Comparison of ENCODE assay signal across 18 cellular contexts in the genomic region with DNA sequence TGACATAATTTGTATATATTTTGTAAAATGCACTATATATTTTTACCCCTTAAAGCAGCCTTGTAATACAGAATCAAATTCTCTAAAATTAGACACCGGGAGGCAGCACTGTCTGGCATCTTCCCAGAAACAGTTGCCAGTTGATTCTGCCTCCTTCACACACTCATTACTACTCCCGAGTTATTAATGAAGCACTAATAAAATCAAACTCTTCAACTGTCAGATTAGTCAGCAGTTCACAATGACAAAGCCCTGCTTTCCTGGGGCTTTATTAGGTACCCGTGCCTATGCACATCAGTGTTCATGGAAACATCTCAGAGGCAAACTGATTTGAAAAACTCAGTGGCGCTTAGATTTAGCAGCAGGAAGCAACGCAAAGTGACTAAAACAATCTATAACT.
DNase-seq lines count a peak whose midpoint lies in the region; ATAC-seq and TF ChIP-seq lines count a peak whose summit lies in the region.
"Had no signal": no experiment of that assay in that cellular context is flagged by ENCODE, and none has a peak within 500 bp of the region (broad histone marks: within the 10 kb centered on the region; RNA-seq: fewer than 3 reads in every experiment).

No MANE protein-coding gene starts in this region.

- H3K9me2 ChIP-seq in SK-N-SH: no peaks in the 10 kb centered on the region

- no peak overlapping the region for H3K4me3 Mint-ChIP-seq in HFFc6
- H3K4me3 Mint-ChIP-seq: CD14-positive monocyte had no signal

- DNase-seq in HFFc6: no peak
- DNase-seq in SK-N-SH: no peak
- DNase-seq in foreskin keratinocyte: no peak
- DNase-seq in posterior vena cava (ENCODE audit: low spot score): no peak
- no peak for DNase-seq in ecto neural progenitor cell (ENCODE audit: low spot score)
- no peak for DNase-seq in midbrain (lab: John Stamatoyannopoulos, UW)
- no peak for DNase-seq in vagina (ENCODE audit: extremely low spot score in 2 of 2)
- DNase-seq: AML-193, DMS79 treated with DMSO at 0.1 percent for 48 hours, Kasumi-1, MM.1S, NCI-H187, NCI-H2227 treated with DMSO at 0.1 percent for 48 hours, NCI-H510A treated with DMSO at 0.1 percent for 48 hours, NCI-H774 had no signal

- H3K4me2 ChIP-seq in SK-N-SH: peak overlapping the region; percentile 26; the same call in 1 of the 2 replicates

- peaks cover 14% of the 10 kb centered on the region for H3K79me2 ChIP-seq in SK-N-SH (ENCODE audit: insufficient read depth)

- H4K20me1 ChIP-seq in SK-N-SH (ENCODE audit: insufficient read depth): no peaks in the 10 kb centered on the region

- H3K9me3 ChIP-seq in SK-N-SH: no peaks in the 10 kb centered on the region
- no peaks in the 10 kb centered on the region for H3K9me3 ChIP-seq in vagina
- H3K9me3 ChIP-seq: HAP-1 had no signal

- H3K4me1 ChIP-seq in SK-N-SH (ENCODE audit: control insufficient read depth in 1 of 2, insufficient read depth in 2 of 2, low read depth in 1 of 2, low read length in 1 of 2) (peaks cover 0 to 13% of the 10 kb centered on the region in 2 experiments; a peak in 2 of 4 replicates), foreskin keratinocyte (peaks cover 15% of the 10 kb centered on the region), vagina (no peaks in the 10 kb centered on the region)
- H3K4me1 ChIP-seq: HAP-1 had no signal

- TF ChIP-seq POLR2A in vagina (IDR thresholded peaks at IDR 0.05): no peak

- intact Hi-C loops in posterior vena cava (cut with DNase I) (no loop called here), vagina (cut with DNase I) (no loop called here)

- H3K9ac ChIP-seq in SK-N-SH: peak overlapping the region; percentile 32; the same call in 1 of the 2 replicates

- peaks cover 65% of the 10 kb centered on the region for H3K4me1 Mint-ChIP-seq in HFFc6 (ENCODE audit: low read depth)
- H3K4me1 Mint-ChIP-seq: CD14-positive monocyte had no signal

- no peaks in the 10 kb centered on the region for H3K27me3 Mint-ChIP-seq in HFFc6 (ENCODE audit: insufficient read depth)

- 21% methylated on average over 5 of the region's 5 CpGs for WGBS in SK-N-SH (ENCODE audit: low lambda C conversion rate)

- peaks cover 37% of the 10 kb centered on the region for H3F3A ChIP-seq in SK-N-SH (replicated peaks; ENCODE audit: insufficient read depth)

- TF ChIP-seq CTCF in HFFc6 (IDR thresholded peaks at IDR 0.05) (peak; percentile 9; the same call in 1 of the 2 replicates), SK-N-SH (IDR thresholded peaks at IDR 0.05) (peak; percentile 18; the same call in 1 of the 2 replicates), foreskin keratinocyte (conservative IDR thresholded peaks at IDR 0.05) (peak; percentile 10), vagina (IDR thresholded peaks at IDR 0.05) (no peak)

- H3K27ac Mint-ChIP-seq in HFFc6: no peak overlapping the region
- H3K27ac Mint-ChIP-seq: CD14-positive monocyte had no signal

- H3K36me3 Mint-ChIP-seq in HFFc6 (ENCODE audit: low read depth): peaks cover 12% of the 10 kb centered on the region; the same call in 1 of the 2 replicates
- H3K36me3 Mint-ChIP-seq: CD14-positive monocyte had no signal

- H3K27me3 ChIP-seq in SK-N-SH (ENCODE audit: insufficient read depth): no peaks in the 10 kb centered on the region
- no peaks in the 10 kb centered on the region for H3K27me3 ChIP-seq in foreskin keratinocyte
- H3K27me3 ChIP-seq in vagina: no peaks in the 10 kb centered on the region

- H3K27ac ChIP-seq in SK-N-SH (ENCODE audit: low read depth in 2 of 2, low read length in 1 of 2) (peak overlapping the region; percentile 66 to 83), foreskin keratinocyte (no peak overlapping the region), vagina (no peak overlapping the region)
- H3K27ac ChIP-seq: RWPE1 had no signal

- ATAC-seq in foreskin keratinocyte: peak; percentile 45

- no peak for TF ChIP-seq RAD21 in SK-N-SH (IDR thresholded peaks at IDR 0.05; ENCODE audit: low read length)

- TF ChIP-seq EP300 in SK-N-SH (IDR thresholded peaks at IDR 0.05; ENCODE audit: borderline replicate concordance in 1 of 2, low read depth in 1 of 2, low read length in 1 of 2): peak in 1 of 2 experiments; percentile 35; a peak in 1 of 4 replicates

- CTCF ChIA-PET in SK-N-SH (lab: Yijun Ruan, JAX): interaction anchor here (1.1 kb wide), 1 partner anchor 12 kb away, joined by 3 read pairs; no protein-coding TSS in a partner anchor

- no peaks in the 10 kb centered on the region for H3K9me3 Mint-ChIP-seq in HFFc6
- H3K9me3 Mint-ChIP-seq: CD14-positive monocyte had no signal

- H2AFZ ChIP-seq in SK-N-SH (ENCODE audit: low read depth): peak overlapping the region; percentile 44; the same call in 1 of the 2 replicates

- H3K4me3 ChIP-seq in SK-N-SH (ENCODE audit: low read depth in 2 of 2, low read length in 1 of 2): no peak overlapping the region
- H3K4me3 ChIP-seq in vagina: no peak overlapping the region
- H3K4me3 ChIP-seq: HAP-1 had no signal

- POLR2A ChIA-PET in SK-N-SH (lab: Yijun Ruan, JAX): no interaction called here

- H3K36me3 ChIP-seq in SK-N-SH (replicated peaks in 1 of 2; ENCODE audit: control insufficient read depth in 1 of 2, insufficient read depth in 2 of 2, low read length in 1 of 2) (no peaks in the 10 kb centered on the region), vagina (no peaks in the 10 kb centered on the region)
- H3K36me3 ChIP-seq: HAP-1 had no signal

TF ChIP-seq in SK-N-SH, 30 proteins besides CTCF, POLR2A, EP300 and RAD21:
- no peak for TF ChIP-seq USF2 (IDR thresholded peaks at IDR 0.05; ENCODE audit: borderline replicate concordance, low read depth, low read length)
- TF ChIP-seq, protein P1, sequence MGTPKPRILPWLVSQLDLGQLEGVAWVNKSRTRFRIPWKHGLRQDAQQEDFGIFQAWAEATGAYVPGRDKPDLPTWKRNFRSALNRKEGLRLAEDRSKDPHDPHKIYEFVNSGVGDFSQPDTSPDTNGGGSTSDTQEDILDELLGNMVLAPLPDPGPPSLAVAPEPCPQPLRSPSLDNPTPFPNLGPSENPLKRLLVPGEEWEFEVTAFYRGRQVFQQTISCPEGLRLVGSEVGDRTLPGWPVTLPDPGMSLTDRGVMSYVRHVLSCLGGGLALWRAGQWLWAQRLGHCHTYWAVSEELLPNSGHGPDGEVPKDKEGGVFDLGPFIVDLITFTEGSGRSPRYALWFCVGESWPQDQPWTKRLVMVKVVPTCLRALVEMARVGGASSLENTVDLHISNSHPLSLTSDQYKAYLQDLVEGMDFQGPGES (IDR thresholded peaks at IDR 0.05; ENCODE audit: low read depth, low read length): no peak
- no peak for TF ChIP-seq FOXJ3 (CRISPR knock-in tag; IDR thresholded peaks at IDR 0.05)
- TF ChIP-seq, protein P2, sequence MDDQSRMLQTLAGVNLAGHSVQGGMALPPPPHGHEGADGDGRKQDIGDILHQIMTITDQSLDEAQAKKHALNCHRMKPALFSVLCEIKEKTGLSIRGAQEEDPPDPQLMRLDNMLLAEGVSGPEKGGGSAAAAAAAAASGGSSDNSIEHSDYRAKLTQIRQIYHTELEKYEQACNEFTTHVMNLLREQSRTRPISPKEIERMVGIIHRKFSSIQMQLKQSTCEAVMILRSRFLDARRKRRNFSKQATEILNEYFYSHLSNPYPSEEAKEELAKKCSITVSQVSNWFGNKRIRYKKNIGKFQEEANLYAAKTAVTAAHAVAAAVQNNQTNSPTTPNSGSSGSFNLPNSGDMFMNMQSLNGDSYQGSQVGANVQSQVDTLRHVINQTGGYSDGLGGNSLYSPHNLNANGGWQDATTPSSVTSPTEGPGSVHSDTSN (IDR thresholded peaks at IDR 0.05): peak; percentile 77
- peak; percentile 30; the same call in 1 of the 2 replicates for TF ChIP-seq MEF2A (IDR thresholded peaks at IDR 0.05; ENCODE audit: borderline replicate concordance, low read depth)
- no peak for TF ChIP-seq CHD2 (IDR thresholded peaks at IDR 0.05; ENCODE audit: low read length, partially characterized antibody)
- peak; percentile 30; the same call in 1 of the 2 replicates for TF ChIP-seq POLR2AphosphoS5 (IDR thresholded peaks at IDR 0.05; ENCODE audit: low read depth, low read length)
- TF ChIP-seq RFX5 (IDR thresholded peaks at IDR 0.05; ENCODE audit: low read length): no peak
- TF ChIP-seq JUND (IDR thresholded peaks at IDR 0.05): no peak
- TF ChIP-seq NFIC (IDR thresholded peaks at IDR 0.05; ENCODE audit: borderline replicate concordance): peak; percentile 67; the same call in 1 of the 2 replicates
- no peak for TF ChIP-seq NRF1 (IDR thresholded peaks at IDR 0.05; ENCODE audit: low read depth, low read length)
- TF ChIP-seq TCF12 (IDR thresholded peaks at IDR 0.05): peak; percentile 50
- TF ChIP-seq RCOR1 (IDR thresholded peaks at IDR 0.05; ENCODE audit: low read length): no peak
- TF ChIP-seq MXI1 (IDR thresholded peaks at IDR 0.05; ENCODE audit: low read depth, low read length): no peak
- no peak for TF ChIP-seq YY1 (IDR thresholded peaks at IDR 0.05; ENCODE audit: low read depth)
- TF ChIP-seq TEAD4 (IDR thresholded peaks at IDR 0.05; ENCODE audit: borderline replicate concordance, insufficient read depth): no peak
- TF ChIP-seq FOSL2 (IDR thresholded peaks at IDR 0.05; ENCODE audit: borderline replicate concordance, low read depth): peak; percentile 30; the same call in 1 of the 2 replicates
- TF ChIP-seq USF1 (IDR thresholded peaks at IDR 0.05; ENCODE audit: borderline replicate concordance, low read depth): no peak
- TF ChIP-seq SMC3 (IDR thresholded peaks at IDR 0.05; ENCODE audit: low read depth, low read length): no peak

Comparison
In these comparisons a context has a peak if more than half of its experiments do, and no peak if none do; other contexts are left out.
1. CTCF ChIP-seq: peak in HFFc6 (single experiment), SK-N-SH (single experiment) and foreskin keratinocyte (single experiment); none in vagina (0 of 3).
2. H3K27ac ChIP-seq: peak in SK-N-SH (2 of 2); none in foreskin keratinocyte (single experiment) and vagina (single experiment).